ENCODE assay signal across 9 cellular contexts in genomic region chr3:16600771-16601538, GRCh38. TPM values are rescaled to one million over a fixed set of nuclear protein-coding genes. Genes with fewer than 3 reads are reported as not detected.
DNase-seq lines count a peak whose midpoint lies in the region; ATAC-seq and TF ChIP-seq lines count a peak whose summit lies in the region.
"Had no signal": no experiment of that assay in that cellular context is flagged by ENCODE, and none has a peak within 500 bp of the region (broad histone marks: within the 10 kb centered on the region; RNA-seq: fewer than 3 reads in every experiment).

No MANE protein-coding gene starts in this region.

- H2BK120ac ChIP-seq in mesenchymal stem cell (ENCODE audit: low read depth, low read length), result no peak overlapping the region

- DNase-seq in Caco-2 (peak; percentile 46 to 57), NCI-H748 (lab: John Stamatoyannopoulos, UW; ENCODE audit: unreplicated experiment) (peak; percentile 69), mesenchymal stem cell (peak; percentile 73)
- DNase-seq in activated CD8-positive, alpha-beta T cell treated with anti-CD3 and anti-CD28 coated beads, Interleukin-2, amount 10 ng/mL, durations not matched to agents 7 days and 5 days, result peak; percentile 87
- peak; percentile 77 to 81 (median 78) for DNase-seq in effector memory CD8-positive, alpha-beta T cell
- DNase-seq in stimulated activated CD8-positive, alpha-beta memory T cell treated with anti-CD3 and anti-CD28 coated beads, Interleukin-15, amount 100 ng/mL, for 24 hours (ENCODE audit: low read depth), result peak; percentile 66

- peak overlapping the region; percentile 43 for H3K9ac ChIP-seq in mesenchymal stem cell (ENCODE audit: low read length)

- H3K23ac ChIP-seq in mesenchymal stem cell (ENCODE audit: low read length in 2 of 2), result no peak overlapping the region

- no peaks in the 10 kb centered on the region for H3K36me3 Mint-ChIP-seq in Caco-2 (ENCODE audit: insufficient read depth, unreplicated experiment)
- H3K36me3 Mint-ChIP-seq in activated CD8-positive, alpha-beta T cell treated with anti-CD3 and anti-CD28 coated beads, Interleukin-2, amount 10 ng/mL, durations not matched to agents 7 days and 5 days (ENCODE audit: low read depth), result no peaks in the 10 kb centered on the region
- no peaks in the 10 kb centered on the region for H3K36me3 Mint-ChIP-seq in effector memory CD8-positive, alpha-beta T cell (ENCODE audit: insufficient read depth)

- H4K8ac ChIP-seq in mesenchymal stem cell (ENCODE audit: low read length), result no peak overlapping the region

- H2BK5ac ChIP-seq in mesenchymal stem cell (ENCODE audit: low read depth, low read length, poor library complexity, severe bottlenecking), result no peak overlapping the region

- no peak overlapping the region for H3K4ac ChIP-seq in mesenchymal stem cell (ENCODE audit: low read depth in 1 of 2, low read length in 2 of 2)

- H3K4me1 ChIP-seq in Caco-2 (no peaks in the 10 kb centered on the region), mesenchymal stem cell (ENCODE audit: control insufficient read depth, insufficient read depth, low read depth, low read length) (no peaks in the 10 kb centered on the region)

- H3K14ac ChIP-seq in mesenchymal stem cell (ENCODE audit: low read length in 2 of 2), result no peak overlapping the region

- H3K4me3 ChIP-seq in Caco-2 (ENCODE audit: low read depth, low read length) (no peak overlapping the region), mesenchymal stem cell (ENCODE audit: insufficient read depth in 1 of 2, low read depth in 1 of 2, low read length in 2 of 2) (no peak overlapping the region)

- peak; percentile 68 for ATAC-seq in HG03354 (IDR thresholded peaks at IDR 0.05; ENCODE audit: poor library complexity, severe bottlenecking, unreplicated experiment)
- ATAC-seq in activated CD8-positive, alpha-beta T cell treated with anti-CD3 and anti-CD28 coated beads, Interleukin-2, amount 10 ng/mL, durations not matched to agents 7 days and 5 days, result peak; percentile 55
- ATAC-seq in effector memory CD8-positive, alpha-beta T cell (replicated peaks), result peak; percentile 66
- ATAC-seq in GM18517 (IDR thresholded peaks at IDR 0.05; ENCODE audit: unreplicated experiment), result no peak

- no peak overlapping the region for H2AK5ac ChIP-seq in mesenchymal stem cell (ENCODE audit: low read length, severe bottlenecking)

- WGBS in mesenchymal stem cell, result 37% methylated on average over 2 of the region's 7 CpGs

- no peak overlapping the region for H3K27ac ChIP-seq in mesenchymal stem cell (ENCODE audit: low read length, poor library complexity, severe bottlenecking)

- no peak overlapping the region for H2BK15ac ChIP-seq in mesenchymal stem cell (ENCODE audit: low read depth, poor library complexity, severe bottlenecking)

- no peaks in the 10 kb centered on the region for H3K79me1 ChIP-seq in mesenchymal stem cell (replicated peaks; ENCODE audit: low read length, poor library complexity, severe bottlenecking)

- no peaks in the 10 kb centered on the region for H3K9me3 Mint-ChIP-seq in Caco-2 (ENCODE audit: unreplicated experiment)
- no peaks in the 10 kb centered on the region for H3K9me3 Mint-ChIP-seq in activated CD8-positive, alpha-beta T cell treated with anti-CD3 and anti-CD28 coated beads, Interleukin-2, amount 10 ng/mL, durations not matched to agents 7 days and 5 days (ENCODE audit: insufficient read depth)
- H3K9me3 Mint-ChIP-seq in effector memory CD8-positive, alpha-beta T cell, result no peaks in the 10 kb centered on the region

- H3K4me1 Mint-ChIP-seq in Caco-2 (ENCODE audit: low read depth, unreplicated experiment), result no peaks in the 10 kb centered on the region
- peaks cover 29% of the 10 kb centered on the region for H3K4me1 Mint-ChIP-seq in activated CD8-positive, alpha-beta T cell treated with anti-CD3 and anti-CD28 coated beads, Interleukin-2, amount 10 ng/mL, durations not matched to agents 7 days and 5 days (ENCODE audit: low read depth)
- H3K4me1 Mint-ChIP-seq in effector memory CD8-positive, alpha-beta T cell (ENCODE audit: low read depth in 2 of 2), result peaks cover 4 to 6% of the 10 kb centered on the region in 2 donors

- H2AFZ ChIP-seq in mesenchymal stem cell (ENCODE audit: low read depth, low read length), result no peak overlapping the region

- no peak overlapping the region for H3K4me2 ChIP-seq in mesenchymal stem cell (ENCODE audit: low read length, poor library complexity, severe bottlenecking)

- H4K91ac ChIP-seq in mesenchymal stem cell (ENCODE audit: low read length), result no peak overlapping the region

- no TSS peak for BruUV-seq in Caco-2 (replicated peaks; lab: Mats Ljungman, UMichigan)

- intact Hi-C loops in Caco-2 (cut with micrococcal nuclease; ENCODE audit: unreplicated experiment), result loop anchor here (1.0 to 10.0 kb wide), 5 partner anchors 244 to 811 kb away; no protein-coding TSS in a partner anchor

- H3K36me3 ChIP-seq in Caco-2 (ENCODE audit: control insufficient read depth, insufficient read depth, low read length), result no peaks in the 10 kb centered on the region
- no peaks in the 10 kb centered on the region for H3K36me3 ChIP-seq in mesenchymal stem cell (ENCODE audit: control insufficient read depth in 1 of 2, insufficient read depth in 2 of 2, low read depth in 1 of 2, low read length in 2 of 2)

- H3K27me3 ChIP-seq in Caco-2 (replicated peaks; ENCODE audit: control insufficient read depth, insufficient read depth, low read length) (no peaks in the 10 kb centered on the region), mesenchymal stem cell (ENCODE audit: control insufficient read depth in 1 of 2, insufficient read depth in 1 of 2, low read length in 2 of 2) (no peaks in the 10 kb centered on the region)

- H3K18ac ChIP-seq in mesenchymal stem cell (ENCODE audit: low read depth in 1 of 2, low read length in 2 of 2), result no peak overlapping the region

- no peak overlapping the region for H3K4me3 Mint-ChIP-seq in Caco-2 (ENCODE audit: unreplicated experiment)
- H3K4me3 Mint-ChIP-seq in activated CD8-positive, alpha-beta T cell treated with anti-CD3 and anti-CD28 coated beads, Interleukin-2, amount 10 ng/mL, durations not matched to agents 7 days and 5 days, result no peak overlapping the region
- H3K4me3 Mint-ChIP-seq in effector memory CD8-positive, alpha-beta T cell, result no peak overlapping the region

- no peak overlapping the region for H2BK12ac ChIP-seq in mesenchymal stem cell (ENCODE audit: low read length in 2 of 2)

- TF ChIP-seq CTCF in Caco-2 (IDR thresholded peaks at IDR 0.05; ENCODE audit: insufficient read depth in 1 of 2, low read depth in 1 of 2, low read length in 1 of 2, severe bottlenecking in 1 of 2, unreplicated experiment in 1 of 2), result peak; percentile 63 to 84

- CTCF ChIA-PET in Caco-2 (lab: Charles Lee), result no interaction called here
- CTCF ChIA-PET in activated CD8-positive, alpha-beta T cell treated with anti-CD3 and anti-CD28 coated beads, Interleukin-2, amount 10 ng/mL, durations not matched to agents 7 days and 5 days (lab: Charles Lee), result interaction anchor here (0.8 to 3.7 kb wide), 25 partner anchors 11 to 1240 kb away, joined by 3 to 28 read pairs (median 4); partner anchors contain the start of gene PLCL2

- POLR2A ChIA-PET in Caco-2 (lab: Charles Lee), result no interaction called here
- POLR2A ChIA-PET in activated CD8-positive, alpha-beta T cell treated with anti-CD3 and anti-CD28 coated beads, Interleukin-2, amount 10 ng/mL, durations not matched to agents 7 days and 5 days (lab: Charles Lee), result no interaction called here

- peaks cover 12% of the 10 kb centered on the region for H3K27me3 Mint-ChIP-seq in Caco-2 (ENCODE audit: insufficient read depth, unreplicated experiment)
- peaks cover 22% of the 10 kb centered on the region for H3K27me3 Mint-ChIP-seq in activated CD8-positive, alpha-beta T cell treated with anti-CD3 and anti-CD28 coated beads, Interleukin-2, amount 10 ng/mL, durations not matched to agents 7 days and 5 days (ENCODE audit: low read depth)
- H3K27me3 Mint-ChIP-seq in effector memory CD8-positive, alpha-beta T cell, result peaks cover 0 to 10% of the 10 kb centered on the region in 2 donors

- H3K27ac Mint-ChIP-seq in Caco-2 (ENCODE audit: unreplicated experiment), result no peak overlapping the region
- no peak overlapping the region for H3K27ac Mint-ChIP-seq in activated CD8-positive, alpha-beta T cell treated with anti-CD3 and anti-CD28 coated beads, Interleukin-2, amount 10 ng/mL, durations not matched to agents 7 days and 5 days
- no peak overlapping the region for H3K27ac Mint-ChIP-seq in effector memory CD8-positive, alpha-beta T cell

- no peaks in the 10 kb centered on the region for H3K9me3 ChIP-seq in Caco-2
- H3K9me3 ChIP-seq in mesenchymal stem cell (ENCODE audit: control insufficient read depth, low read length), result no peaks in the 10 kb centered on the region

RNA-seq across cellular contexts. Expression of gene DAZL, which starts 4.3 kb away (rescaled TPM):
- total RNA-seq in Caco-2 (2022), result not detected in 2 replicates
- total RNA-seq in activated CD8-positive, alpha-beta T cell treated with anti-CD3 and anti-CD28 coated beads, Interleukin-2, amount 10 ng/mL, durations not matched to agents 7 days and 5 days, result not detected
- polyA plus RNA-seq in mesenchymal stem cell (2013, experiment 1 of 2), result 0.01 TPM
- polyA plus RNA-seq in mesenchymal stem cell (2013, experiment 2 of 2), result not detected
- total RNA-seq: T-helper 1 cell treated with Interleukin-12 subunit alpha and Interleukin-12 subunit beta and Interleukin-4 antibody, amounts not matched to agents 30 ng/mL and 1 ng/mL, for 36 hours had no signal
